1 cellular context compared by ENCODE assay signal in genomic region chr14:54688229-54688628, GRCh38.
TF ChIP-seq lines count a peak whose summit lies in the region.

No MANE protein-coding gene starts in this region.

TF ChIP-seq in SK-N-SH, 30 proteins besides CTCF, POLR2A, EP300 and RAD21 (continued from another document):
- TF ChIP-seq REST (IDR thresholded peaks at IDR 0.05; ENCODE audit: low read depth, low read length) (no peak), NRF1 (IDR thresholded peaks at IDR 0.05; ENCODE audit: low read depth, low read length) (no peak), YY1 (IDR thresholded peaks at IDR 0.05; ENCODE audit: low read depth) (no peak), FOSL2 (IDR thresholded peaks at IDR 0.05; ENCODE audit: borderline replicate concordance, low read depth) (no peak), MEF2A (IDR thresholded peaks at IDR 0.05; ENCODE audit: borderline replicate concordance, low read depth) (no peak), TEAD4 (IDR thresholded peaks at IDR 0.05; ENCODE audit: borderline replicate concordance, insufficient read depth) (no peak), USF1 (IDR thresholded peaks at IDR 0.05; ENCODE audit: borderline replicate concordance, low read depth) (no peak), GABPA (IDR thresholded peaks at IDR 0.05; ENCODE audit: low read depth) (no peak), RCOR1 (IDR thresholded peaks at IDR 0.05; ENCODE audit: low read length) (no peak), NFIC (IDR thresholded peaks at IDR 0.05; ENCODE audit: borderline replicate concordance) (no peak), MXI1 (IDR thresholded peaks at IDR 0.05; ENCODE audit: low read depth, low read length) (no peak), SIN3A (IDR thresholded peaks at IDR 0.05; ENCODE audit: borderline replicate concordance, low read depth, low read length) (no peak)
